12 cellular contexts compared by ENCODE assay signal in the genomic region with DNA sequence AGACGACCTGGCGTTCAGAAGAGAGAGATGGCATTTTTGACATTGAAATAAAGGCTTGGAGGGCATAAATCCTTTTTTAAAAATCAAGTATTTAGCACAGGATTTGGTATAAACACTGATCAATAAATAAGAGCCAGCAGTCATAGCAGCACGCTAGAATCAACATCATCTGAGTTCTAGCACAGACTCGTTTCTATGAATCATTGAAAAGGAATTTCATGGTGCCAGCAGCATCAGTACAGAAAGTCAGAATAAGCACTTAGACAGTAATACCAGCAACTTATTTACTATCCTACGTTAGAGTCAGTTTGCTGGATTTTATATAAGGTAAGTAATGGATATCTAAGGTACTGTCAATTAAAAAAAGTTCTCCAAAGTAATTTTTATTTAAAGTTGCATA.
DNase-seq lines count a peak whose midpoint lies in the region; ATAC-seq and TF ChIP-seq lines count a peak whose summit lies in the region.
"Had no signal": no experiment of that assay in that cellular context is flagged by ENCODE, and none has a peak within 500 bp of the region (broad histone marks: within the 10 kb centered on the region; RNA-seq: fewer than 3 reads in every experiment).

No MANE protein-coding gene starts in this region.

- H3K79me1 ChIP-seq in mesenchymal stem cell (replicated peaks; ENCODE audit: low read length, poor library complexity, severe bottlenecking), result peaks cover 22% of the 10 kb centered on the region

- 0% methylated on average over 2 of the region's 5 CpGs for WGBS in mesenchymal stem cell

- H2BK120ac ChIP-seq in mesenchymal stem cell (ENCODE audit: low read depth, low read length), result no peak overlapping the region

- no peaks in the 10 kb centered on the region for H3K4me1 Mint-ChIP-seq in activated T-helper 17 cell treated with anti-CD3 and anti-CD28 coated beads, Interleukin-2, amount 50 U/mL, for 72 hours

- DNase-seq in AG20443 (ENCODE audit: low spot score) (peak; percentile 86), NCI-H446 treated with DMSO at 0.1 percent for 48 hours (lab: John Stamatoyannopoulos, UW) (peak; percentile 52), dorsolateral prefrontal cortex (no peak), mesenchymal stem cell (peak; percentile 84), GOT3 (lab: John Stamatoyannopoulos, UW) (no peak)
- DNase-seq: NCI-H2171, retina, T-helper 1 cell had no signal

- no peaks in the 10 kb centered on the region for H3K9me3 Mint-ChIP-seq in activated T-helper 17 cell treated with anti-CD3 and anti-CD28 coated beads, Interleukin-2, amount 50 U/mL, for 72 hours

- H2BK15ac ChIP-seq in mesenchymal stem cell (ENCODE audit: low read depth, poor library complexity, severe bottlenecking), result no peak overlapping the region

- no peak overlapping the region for H4K91ac ChIP-seq in mesenchymal stem cell (ENCODE audit: low read length)

- H3K27me3 ChIP-seq in dorsolateral prefrontal cortex (no peaks in the 10 kb centered on the region), mesenchymal stem cell (ENCODE audit: control insufficient read depth in 1 of 2, insufficient read depth in 1 of 2, low read length in 2 of 2) (no peaks in the 10 kb centered on the region)

- H2BK12ac ChIP-seq in mesenchymal stem cell (ENCODE audit: low read length in 2 of 2), result no peak overlapping the region

- no peaks in the 10 kb centered on the region for H3K36me3 Mint-ChIP-seq in activated T-helper 17 cell treated with anti-CD3 and anti-CD28 coated beads, Interleukin-2, amount 50 U/mL, for 72 hours (ENCODE audit: low read depth)

- ATAC-seq in GM18498 (IDR thresholded peaks at IDR 0.05; ENCODE audit: unreplicated experiment), result no peak
- ATAC-seq in HG03097 (IDR thresholded peaks at IDR 0.05; ENCODE audit: low FRiP score, unreplicated experiment), result no peak
- no peak for ATAC-seq in activated T-helper 17 cell treated with anti-CD3 and anti-CD28 coated beads, Interleukin-2, amount 50 U/mL, for 72 hours (replicated peaks)

- peak overlapping the region; percentile 75 for H3K9ac ChIP-seq in mesenchymal stem cell (ENCODE audit: low read length)

- H3K4ac ChIP-seq in mesenchymal stem cell (ENCODE audit: low read depth in 1 of 2, low read length in 2 of 2), result no peak overlapping the region

- H3K18ac ChIP-seq in mesenchymal stem cell (ENCODE audit: low read depth in 1 of 2, low read length in 2 of 2), result no peak overlapping the region

- H2AFZ ChIP-seq in mesenchymal stem cell (ENCODE audit: low read depth, low read length), result no peak overlapping the region

- peaks cover 4% of the 10 kb centered on the region for H3K4me1 ChIP-seq in mesenchymal stem cell (ENCODE audit: control insufficient read depth, insufficient read depth, low read depth, low read length)

- H3K27me3 Mint-ChIP-seq in activated T-helper 17 cell treated with anti-CD3 and anti-CD28 coated beads, Interleukin-2, amount 50 U/mL, for 72 hours, result no peaks in the 10 kb centered on the region

- no peak overlapping the region for H2BK5ac ChIP-seq in mesenchymal stem cell (ENCODE audit: low read depth, low read length, poor library complexity, severe bottlenecking)

- H2AK5ac ChIP-seq in mesenchymal stem cell (ENCODE audit: low read length, severe bottlenecking), result no peak overlapping the region

- intact Hi-C loops in dorsolateral prefrontal cortex (cut with DNase I), result no loop called here

- H3K27ac Mint-ChIP-seq in activated T-helper 17 cell treated with anti-CD3 and anti-CD28 coated beads, Interleukin-2, amount 50 U/mL, for 72 hours, result no peak overlapping the region

- H3K27ac ChIP-seq in dorsolateral prefrontal cortex (peak overlapping the region in 32 of 59 donors; percentile 3 to 86 (median 39)), mesenchymal stem cell (ENCODE audit: low read length, poor library complexity, severe bottlenecking) (peak overlapping the region; percentile 15)

- H3K36me3 ChIP-seq in mesenchymal stem cell (ENCODE audit: control insufficient read depth in 1 of 2, insufficient read depth in 2 of 2, low read depth in 1 of 2, low read length in 2 of 2), result no peaks in the 10 kb centered on the region
- H3K36me3 ChIP-seq: HAP-1 had no signal

- no peak overlapping the region for H4K8ac ChIP-seq in mesenchymal stem cell (ENCODE audit: low read length)

- H3K4me3 ChIP-seq in dorsolateral prefrontal cortex (peak overlapping the region in 5 of 59 donors; percentile 7 to 18 (median 15)), mesenchymal stem cell (ENCODE audit: insufficient read depth in 1 of 2, low read depth in 1 of 2, low read length in 2 of 2) (no peak overlapping the region)
- H3K4me3 ChIP-seq: HAP-1 had no signal

- H3K4me3 Mint-ChIP-seq in activated T-helper 17 cell treated with anti-CD3 and anti-CD28 coated beads, Interleukin-2, amount 50 U/mL, for 72 hours, result no peak overlapping the region

- H3K23ac ChIP-seq in mesenchymal stem cell (ENCODE audit: low read length in 2 of 2), result no peak overlapping the region

- H3K9me3 ChIP-seq in mesenchymal stem cell (ENCODE audit: control insufficient read depth, low read length), result no peaks in the 10 kb centered on the region
- H3K9me3 ChIP-seq: HAP-1 had no signal

- H3K14ac ChIP-seq in mesenchymal stem cell (ENCODE audit: low read length in 2 of 2), result no peak overlapping the region

- TF ChIP-seq CTCF in dorsolateral prefrontal cortex (IDR thresholded peaks at IDR 0.05 in 54 of 56, conservative IDR thresholded peaks at IDR 0.05 in 2 of 56; ENCODE audit: low read depth in 1 of 56, partially characterized antibody in 56 of 56), result peak in 1 of 56 donors; percentile 6

- no peak overlapping the region for H3K4me2 ChIP-seq in mesenchymal stem cell (ENCODE audit: low read length, poor library complexity, severe bottlenecking)

Comparison
In these comparisons a context has a peak if more than half of its experiments do, and no peak if none do; other contexts are left out.
1. DNase-seq: peak in AG20443 (single experiment), NCI-H446 treated with DMSO at 0.1 percent for 48 hours (single experiment) and mesenchymal stem cell (single experiment); none in dorsolateral prefrontal cortex (0 of 10) and GOT3 (single experiment).